36 cellular contexts compared by ENCODE assay signal in the genomic region with DNA sequence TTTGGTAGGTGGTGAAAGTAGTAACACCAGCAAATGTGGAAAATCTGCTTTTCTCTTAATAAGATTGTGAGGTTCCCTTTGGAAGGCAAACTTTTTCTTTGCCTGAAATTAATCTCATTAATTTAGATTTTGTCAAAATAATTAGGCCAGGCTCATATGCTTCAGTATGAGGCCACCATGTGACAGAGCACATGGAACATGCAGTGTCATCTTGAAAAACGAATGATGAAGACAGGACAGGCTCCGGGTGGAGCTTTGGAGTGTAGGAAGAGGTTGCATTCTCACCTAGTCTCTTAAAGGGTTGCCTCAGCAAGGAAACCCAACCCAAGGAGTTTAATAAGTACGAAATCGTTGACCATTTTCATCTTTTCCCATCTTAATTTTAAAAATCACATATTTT. TPM values are rescaled to one million over a fixed set of nuclear protein-coding genes. Genes with fewer than 3 reads are reported as not detected.
"Had no signal": no experiment of that assay in that cellular context is flagged by ENCODE, and none has a peak within 500 bp of the region (broad histone marks: within the 10 kb centered on the region; RNA-seq: fewer than 3 reads in every experiment).

No MANE protein-coding gene starts in this region.

- H3K36me3 ChIP-seq: brain microvascular endothelial cell, gastrocnemius medialis, left ventricle myocardium inferior, neutrophil, tibial nerve had no signal

- ATAC-seq: gastrocnemius medialis, WTC11 had no signal

- H3K4me1 Mint-ChIP-seq: nephron progenitor cell, WTC11 had no signal

- H3K4me3 Mint-ChIP-seq: nephron progenitor cell; stimulated activated naive B cell treated with anti-CD40 and anti-IgM and Interleukin-4, amounts not matched to agents 10 μg/mL and 1 μg/mL and 100 μg/mL, for 72 hours; WTC11 had no signal

- H3K36me3 Mint-ChIP-seq: WTC11 had no signal

- H3K4me3 ChIP-seq: coronary artery, dorsolateral prefrontal cortex, gastrocnemius medialis, left ventricle myocardium inferior, lung, mucosa of descending colon, smooth muscle cell, tibial nerve had no signal

- H3K27me3 ChIP-seq: dorsolateral prefrontal cortex, gastrocnemius medialis, neutrophil, tibial nerve had no signal

- H3K27ac ChIP-seq: brain microvascular endothelial cell, coronary artery, dorsolateral prefrontal cortex, gastrocnemius medialis, left ventricle myocardium inferior, neutrophil, tibial nerve had no signal

- H3K9me3 ChIP-seq: gastrocnemius medialis, mucosa of descending colon, neutrophil had no signal

- H3K27ac Mint-ChIP-seq: nephron progenitor cell, WTC11 had no signal

- H3K4me1 ChIP-seq: gastrocnemius medialis, left ventricle myocardium inferior, tibial nerve had no signal

- DNase-seq: activated CD4-positive, alpha-beta T cell treated with anti-CD3 and anti-CD28 coated beads, Interleukin-2, amount 50 U/mL, for 4 hours; activated gamma-delta T cell treated with Interleukin-2 at 50 U/mL for 16 hours; activated naive CD4-positive, alpha-beta T cell treated with anti-CD3 and anti-CD28 coated beads, Interleukin-2, amount 50 U/mL, for 16 hours; activated T-cell treated with anti-CD3 and anti-CD28 coated beads, Interleukin-2, amount 50 U/mL, for 1 hour; amniotic stem cell; brain microvascular endothelial cell; dorsolateral prefrontal cortex; effector memory CD4-positive, alpha-beta T cell; gastrocnemius medialis; glutamatergic neuron; islet precursor cell; left ventricle myocardium inferior; mucosa of descending colon; nephron progenitor cell; stimulated activated CD4-positive, alpha-beta T cell treated with anti-CD3 and anti-CD28 coated beads, Interleukin-1b, Interleukin-23, amount 100 ng/mL, for 48 hours; stimulated activated CD4-positive, alpha-beta T cell treated with anti-CD3 and anti-CD28 coated beads, Interleukin-4, amount 100 ng/mL, for 4 hours; stimulated activated CD8-positive, alpha-beta memory T cell treated with anti-CD3 and anti-CD28 coated beads, Interleukin-4, amount 100 ng/mL, for 48 hours; stimulated activated naive B cell treated with anti-CD40 and anti-IgM and Interleukin-4, amounts not matched to agents 10 μg/mL and 1 μg/mL and 100 μg/mL, for 72 hours; T-helper 9 cell had no signal

RNA-seq across cellular contexts. Expression of gene CCR9, which starts 25.9 kb away (rescaled TPM):
- total RNA-seq: astrocyte; cardiac septum; cerebellum; left ventricle myocardium inferior; mesenteric fat pad; myocyte; osteocyte; posterior vena cava; renal cortical epithelial cell; smooth muscle cell; T-helper 1 cell treated with Interleukin-12 subunit alpha and Interleukin-12 subunit beta and Interleukin-4 antibody, amounts not matched to agents 30 ng/mL and 1 ng/mL, for 36 hours; temporal lobe; ureter; WTC11 had no signal
